ENCODE assay signal across 9 cellular contexts in genomic region chr9:93302586-93303257, GRCh38.
DNase-seq lines count a peak whose midpoint lies in the region; ATAC-seq and TF ChIP-seq lines count a peak whose summit lies in the region.
"Had no signal": no experiment of that assay in that cellular context is flagged by ENCODE, and none has a peak within 500 bp of the region (broad histone marks: within the 10 kb centered on the region; RNA-seq: fewer than 3 reads in every experiment).

No MANE protein-coding gene starts in this region.

- no peak overlapping the region for H3K9ac ChIP-seq in NT2/D1 (ENCODE audit: insufficient read length, low read depth)

- no peak overlapping the region for H3K4me2 ChIP-seq in osteoblast (ENCODE audit: insufficient read depth, low read length)

- DNase-seq in AG20443 (ENCODE audit: low spot score), result peak; percentile 77
- peak; percentile 49 for DNase-seq in H4 (ENCODE audit: low spot score)
- peak; percentile 59 for DNase-seq in NT2/D1 (ENCODE audit: low read depth, low spot score)
- peak; percentile 45 for DNase-seq in activated T-cell treated with anti-CD3 and anti-CD28 coated beads for 48 hours (ENCODE audit: low read depth)
- peak; percentile 45 for DNase-seq in fibroblast of peridontal ligament (ENCODE audit: extremely low read depth)
- DNase-seq in osteoblast (ENCODE audit: insufficient read length, low spot score, missing footprints), result peak; percentile 98
- DNase-seq in uterus, result peak; percentile 23 to 26

- H3K4me3 ChIP-seq in NT2/D1 (ENCODE audit: insufficient read length, low read depth) (no peak overlapping the region), osteoblast (ENCODE audit: insufficient read depth, low read length) (no peak overlapping the region), uterus (no peak overlapping the region)
- H3K4me3 ChIP-seq: skin epidermis had no signal

- H2AFZ ChIP-seq in osteoblast (ENCODE audit: low read length), result no peak overlapping the region

- ATAC-seq in GM21576 (IDR thresholded peaks at IDR 0.05; ENCODE audit: unreplicated experiment), result no peak

- H3K27ac ChIP-seq in osteoblast (ENCODE audit: low read depth, low read length) (no peak overlapping the region), uterus (no peak overlapping the region)
- H3K27ac ChIP-seq: skin epidermis had no signal

- intact Hi-C loops in uterus (cut with DNase I; ENCODE audit: low total_unique reads), result no loop called here

- H4K20me1 ChIP-seq in osteoblast (ENCODE audit: insufficient read depth, low read length), result no peaks in the 10 kb centered on the region

- peak; percentile 62 for TF ChIP-seq CTCF in osteoblast (IDR thresholded peaks at IDR 0.05; ENCODE audit: extremely low read depth, low read depth, low read length)
- peak; percentile 10 to 33 (median 14) for TF ChIP-seq CTCF in uterus (IDR thresholded peaks at IDR 0.05)

- no peaks in the 10 kb centered on the region for H3K79me2 ChIP-seq in osteoblast (ENCODE audit: insufficient read depth, low read length)

- no peaks in the 10 kb centered on the region for H3K9me3 ChIP-seq in NT2/D1 (ENCODE audit: insufficient read depth, low read length)
- no peaks in the 10 kb centered on the region for H3K9me3 ChIP-seq in osteoblast (ENCODE audit: low read depth, low read length)
- H3K9me3 ChIP-seq in uterus, result no peaks in the 10 kb centered on the region

- H3K36me3 ChIP-seq in NT2/D1 (ENCODE audit: insufficient read depth, insufficient read length, low read length) (peaks cover 4% of the 10 kb centered on the region), osteoblast (ENCODE audit: insufficient read depth, low read length) (no peaks in the 10 kb centered on the region), uterus (no peaks in the 10 kb centered on the region)

- H3K4me1 ChIP-seq in NT2/D1 (ENCODE audit: insufficient read depth, insufficient read length) (peaks cover 33% of the 10 kb centered on the region), osteoblast (ENCODE audit: insufficient read depth, low read length) (no peaks in the 10 kb centered on the region), uterus (no peaks in the 10 kb centered on the region)

- no peaks in the 10 kb centered on the region for H3K27me3 ChIP-seq in NT2/D1 (ENCODE audit: insufficient read depth, insufficient read length)
- peaks cover 2% of the 10 kb centered on the region for H3K27me3 ChIP-seq in osteoblast (ENCODE audit: insufficient read depth, low read length)
- H3K27me3 ChIP-seq in uterus, result no peaks in the 10 kb centered on the region

- no peak for TF ChIP-seq POLR2A in uterus (IDR thresholded peaks at IDR 0.05)

Comparison
In these comparisons a context has a peak if more than half of its experiments do, and no peak if none do; other contexts are left out.
1. DNase-seq: peak in every context shown above with its lines; median percentile 98 in osteoblast; 77 in AG20443; 59 in NT2/D1; 49 in H4; 45 in activated T-cell treated with anti-CD3 and anti-CD28 coated beads for 48 hours; 45 in fibroblast of peridontal ligament; 24 in uterus.